Comparison of ENCODE assay signal across 10 cellular contexts in the genomic region with DNA sequence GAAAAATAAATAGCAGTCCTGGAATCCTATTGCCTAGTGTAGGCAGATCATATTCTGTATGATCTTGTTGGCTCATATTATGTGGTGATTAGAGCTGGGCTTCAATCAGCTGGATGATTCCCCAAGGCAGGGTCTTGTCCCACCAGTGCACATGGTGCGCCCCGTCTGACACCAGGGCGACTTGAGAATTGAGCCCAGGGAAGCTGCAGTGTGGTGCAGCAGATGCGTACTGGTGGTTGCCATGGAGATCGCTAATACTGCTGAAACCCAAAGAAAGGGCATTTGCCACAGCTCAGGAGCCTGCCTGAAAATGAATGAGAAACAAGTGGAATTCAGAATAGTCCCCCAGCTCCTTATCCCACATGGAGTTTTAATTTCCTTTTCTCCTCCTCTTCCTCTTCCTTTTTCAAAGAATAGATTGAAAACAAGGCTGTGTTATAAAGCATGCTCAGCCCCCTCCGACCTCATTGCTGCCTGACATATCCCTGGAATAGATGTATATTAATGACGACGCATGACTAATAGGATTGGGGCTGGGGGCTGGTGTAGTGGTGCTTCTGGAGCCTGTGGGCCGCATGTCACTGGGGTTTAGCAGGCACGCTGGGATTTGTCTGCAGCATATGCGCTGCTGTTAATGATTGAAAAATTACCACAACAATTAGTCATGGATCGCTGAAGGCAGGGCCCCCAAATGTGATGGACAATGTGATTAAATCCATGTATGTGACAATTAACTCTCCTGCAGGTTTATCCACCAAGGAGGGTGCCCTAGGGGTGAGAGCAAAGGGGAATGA.
A peak's percentile ranks its signal among the peaks of the same experiment; 100 is the strongest.
DNase-seq lines count a peak whose midpoint lies in the region.
"Had no signal": no experiment of that assay in that cellular context is flagged by ENCODE, and none has a peak within 500 bp of the region (broad histone marks: within the 10 kb centered on the region; RNA-seq: fewer than 3 reads in every experiment).

No MANE protein-coding gene starts in this region.

- H3K4me1 ChIP-seq in iPS-20b (ENCODE audit: insufficient read depth, low read length): peaks cover 21% of the 10 kb centered on the region

- no peak overlapping the region for H3K27ac ChIP-seq in iPS-20b (ENCODE audit: low read length)
- H3K27ac ChIP-seq: KMS-11, upper lobe of left lung had no signal

- no peak overlapping the region for H3K27ac Mint-ChIP-seq in activated T-helper 2 cell treated with anti-CD3 and anti-CD28 coated beads, Interferon-gamma antibody, Interleukin-2, Interleukin-4, amounts not matched to agents 10 μg/mL and 5 μg/mL and 100 μg/mL, durations not matched to agents 14 hours and 24 hours and 36 hours

- H3K36me3 ChIP-seq in iPS-20b (ENCODE audit: insufficient read depth, low read depth, low read length): no peaks in the 10 kb centered on the region
- H3K36me3 ChIP-seq: upper lobe of left lung had no signal

- no peak overlapping the region; the same call in 1 of the 2 replicates for H3K9ac ChIP-seq in iPS-20b (ENCODE audit: low read depth, low read length)
- H3K9ac ChIP-seq: KMS-11 had no signal

- H3K36me3 Mint-ChIP-seq in activated T-helper 2 cell treated with anti-CD3 and anti-CD28 coated beads, Interferon-gamma antibody, Interleukin-2, Interleukin-4, amounts not matched to agents 10 μg/mL and 5 μg/mL and 100 μg/mL, durations not matched to agents 14 hours and 24 hours and 36 hours (ENCODE audit: low read depth): no peaks in the 10 kb centered on the region

- no peak overlapping the region for H3K4me3 Mint-ChIP-seq in activated T-helper 2 cell treated with anti-CD3 and anti-CD28 coated beads, Interferon-gamma antibody, Interleukin-2, Interleukin-4, amounts not matched to agents 10 μg/mL and 5 μg/mL and 100 μg/mL, durations not matched to agents 14 hours and 24 hours and 36 hours (ENCODE audit: low read depth)

- no peaks in the 10 kb centered on the region for H3K9me3 ChIP-seq in iPS-20b (ENCODE audit: insufficient read depth, low read depth, low read length)
- H3K9me3 ChIP-seq: upper lobe of left lung had no signal

- DNase-seq in DMS 273 treated with DMSO at 0.1 percent for 48 hours (lab: John Stamatoyannopoulos, UW) (peak; percentile 44), NCI-H1694 (lab: John Stamatoyannopoulos, UW) (peak; percentile 93), SK-N-DZ (ENCODE audit: low spot score) (peak; percentile 82), HK-2 (ENCODE audit: unreplicated experiment) (no peak), DMS153 (lab: John Stamatoyannopoulos, UW) (no peak), CD1c-positive myeloid dendritic cell (ENCODE audit: extremely low spot score) (no peak)
- DNase-seq in activated T-helper 2 cell treated with anti-CD3 and anti-CD28 coated beads, Interferon-gamma antibody, Interleukin-2, Interleukin-4, amounts not matched to agents 10 μg/mL and 5 μg/mL and 100 μg/mL, durations not matched to agents 14 hours and 24 hours and 36 hours (ENCODE audit: low spot score): no peak

- H3K9me3 Mint-ChIP-seq in activated T-helper 2 cell treated with anti-CD3 and anti-CD28 coated beads, Interferon-gamma antibody, Interleukin-2, Interleukin-4, amounts not matched to agents 10 μg/mL and 5 μg/mL and 100 μg/mL, durations not matched to agents 14 hours and 24 hours and 36 hours: no peaks in the 10 kb centered on the region

- H3K27me3 ChIP-seq in iPS-20b (ENCODE audit: insufficient read depth, low read length): no peaks in the 10 kb centered on the region
- H3K27me3 ChIP-seq: upper lobe of left lung had no signal

- H3K4me3 ChIP-seq in iPS-20b (ENCODE audit: low read length): peak overlapping the region; percentile 39; the same call in 1 of the 2 replicates
- H3K4me3 ChIP-seq: upper lobe of left lung had no signal

- H3K4me1 Mint-ChIP-seq in activated T-helper 2 cell treated with anti-CD3 and anti-CD28 coated beads, Interferon-gamma antibody, Interleukin-2, Interleukin-4, amounts not matched to agents 10 μg/mL and 5 μg/mL and 100 μg/mL, durations not matched to agents 14 hours and 24 hours and 36 hours (ENCODE audit: low read depth): peaks cover 12% of the 10 kb centered on the region

- intact Hi-C loops in activated T-helper 2 cell treated with anti-CD3 and anti-CD28 coated beads, Interferon-gamma antibody, Interleukin-2, Interleukin-4, amounts not matched to agents 10 μg/mL and 5 μg/mL and 100 μg/mL, durations not matched to agents 14 hours and 24 hours and 36 hours (cut with micrococcal nuclease): loop anchor here (5.0 kb wide), 1 partner anchor 525 kb away; no protein-coding TSS in a partner anchor

- no peaks in the 10 kb centered on the region for H3K27me3 Mint-ChIP-seq in activated T-helper 2 cell treated with anti-CD3 and anti-CD28 coated beads, Interferon-gamma antibody, Interleukin-2, Interleukin-4, amounts not matched to agents 10 μg/mL and 5 μg/mL and 100 μg/mL, durations not matched to agents 14 hours and 24 hours and 36 hours (ENCODE audit: low read depth)

Comparison
In these comparisons a context has a peak if more than half of its experiments do, and no peak if none do; other contexts are left out.
1. DNase-seq: peak in DMS 273 treated with DMSO at 0.1 percent for 48 hours (single experiment), NCI-H1694 (single experiment) and SK-N-DZ (single experiment); none in HK-2 (single experiment), DMS153 (single experiment), CD1c-positive myeloid dendritic cell (single experiment) and activated T-helper 2 cell treated with anti-CD3 and anti-CD28 coated beads, Interferon-gamma antibody, Interleukin-2, Interleukin-4, amounts not matched to agents 10 μg/mL and 5 μg/mL and 100 μg/mL, durations not matched to agents 14 hours and 24 hours and 36 hours (single experiment).